In the genomic region with DNA sequence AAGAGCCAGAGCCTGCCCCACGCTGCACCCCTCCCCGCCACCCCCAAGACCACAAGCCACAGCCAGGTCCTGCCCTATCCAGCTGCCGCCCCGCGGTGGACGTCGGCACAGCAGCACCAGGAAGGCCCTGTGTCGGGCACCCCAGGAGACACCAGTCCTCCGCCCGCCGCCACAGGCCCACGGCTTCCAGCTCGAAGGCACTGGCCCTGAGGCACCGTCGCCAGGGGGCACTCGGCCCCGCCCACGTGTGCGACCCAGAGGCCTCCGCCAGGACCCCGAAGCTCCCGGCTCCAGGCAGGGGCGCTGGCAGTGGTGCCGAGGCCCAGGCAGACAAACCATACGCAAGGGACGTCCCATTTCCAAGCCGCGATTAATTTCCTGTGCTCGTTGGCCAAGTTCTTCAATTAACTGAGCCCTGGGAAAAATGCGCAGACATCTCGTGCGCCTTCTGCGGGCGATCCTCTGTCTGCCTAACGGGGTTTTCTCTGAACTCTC, we compare ENCODE assay signal across 13 cellular contexts. TPM values are rescaled to one million over a fixed set of nuclear protein-coding genes. Genes with fewer than 3 reads are reported as not detected.
DNase-seq lines count a peak whose midpoint lies in the region; ATAC-seq and TF ChIP-seq lines count a peak whose summit lies in the region.
"Had no signal": no experiment of that assay in that cellular context is flagged by ENCODE, and none has a peak within 500 bp of the region (broad histone marks: within the 10 kb centered on the region; RNA-seq: fewer than 3 reads in every experiment).

No MANE protein-coding gene starts in this region.

- H3K36me3 Mint-ChIP-seq in endothelial cell (ENCODE audit: low read depth, unreplicated experiment) = no peaks in the 10 kb centered on the region

- H3K4me3 Mint-ChIP-seq in endothelial cell (ENCODE audit: unreplicated experiment) = no peak overlapping the region
- H3K4me3 Mint-ChIP-seq: central memory CD8-positive, alpha-beta T cell; IgD-negative memory B cell had no signal

- no peaks in the 10 kb centered on the region for H3K9me3 ChIP-seq in PC-3 (ENCODE audit: low read length)
- H3K9me3 ChIP-seq: upper lobe of left lung had no signal

- intact Hi-C loops in left ventricle myocardium superior (cut with micrococcal nuclease) = no loop called here
- intact Hi-C loops in cardiac septum (cut with DNase I) = no loop called here
- intact Hi-C loops in PC-3 (cut with micrococcal nuclease) = no loop called here

- CTCF ChIA-PET in PC-3 (lab: Charles Lee) = interaction anchor here (0.9 kb wide), 1 partner anchor 11 kb away, joined by 4 read pairs; no protein-coding TSS in a partner anchor

- H3K27ac Mint-ChIP-seq in endothelial cell (ENCODE audit: unreplicated experiment) = no peak overlapping the region
- H3K27ac Mint-ChIP-seq: IgD-negative memory B cell had no signal

- H4K20me1 ChIP-seq in PC-3 (ENCODE audit: low read length) = no peaks in the 10 kb centered on the region

- H3K9me3 Mint-ChIP-seq in endothelial cell (ENCODE audit: unreplicated experiment) = no peaks in the 10 kb centered on the region
- H3K9me3 Mint-ChIP-seq: central memory CD8-positive, alpha-beta T cell; IgD-negative memory B cell had no signal

- peak; percentile 42 for DNase-seq in left ventricle myocardium superior
- no peak for DNase-seq in cardiac septum (ENCODE audit: low spot score)
- peak; percentile 29 for DNase-seq in PC-3
- no peak for DNase-seq in coronary artery (ENCODE audit: low spot score)
- peak; percentile 47 for DNase-seq in stimulated activated naive CD8-positive, alpha-beta T cell treated with anti-CD3 and anti-CD28 coated beads, Interleukin-15, Interleukin-2, amounts not matched to agents 100 U/mL and 50 U/mL, for 24 hours
- no peak for DNase-seq in NCI-H345 treated with DMSO at 0.1 percent for 48 hours (lab: John Stamatoyannopoulos, UW; ENCODE audit: unreplicated experiment)
- no peak for DNase-seq in endothelial cell (ENCODE audit: low spot score)
- DNase-seq: COR-L47 had no signal

- no peaks in the 10 kb centered on the region for H3K36me3 ChIP-seq in PC-3 (ENCODE audit: low read depth, low read length)
- H3K36me3 ChIP-seq: upper lobe of left lung had no signal

- no peaks in the 10 kb centered on the region for H3K4me1 Mint-ChIP-seq in endothelial cell (ENCODE audit: unreplicated experiment)
- H3K4me1 Mint-ChIP-seq: central memory CD8-positive, alpha-beta T cell had no signal

- H3K9ac ChIP-seq in PC-3 (ENCODE audit: low read length) = no peak overlapping the region

- peaks cover 40% of the 10 kb centered on the region for H3K27me3 ChIP-seq in PC-3 (ENCODE audit: low read length)

- TF ChIP-seq CTCF in PC-3 (conservative IDR thresholded peaks at IDR 0.05; ENCODE audit: low read depth, low read length) (peak; percentile 47), coronary artery (IDR thresholded peaks at IDR 0.05) (no peak), endothelial cell (IDR thresholded peaks at IDR 0.05; ENCODE audit: unreplicated experiment) (no peak)

- H3K4me2 ChIP-seq in PC-3 (ENCODE audit: low read length) = peak overlapping the region; percentile 86

- H3K27me3 Mint-ChIP-seq in endothelial cell (ENCODE audit: unreplicated experiment) = peaks cover 4% of the 10 kb centered on the region

- H3F3A ChIP-seq in PC-3 (ENCODE audit: low read length, unreplicated experiment) = no peaks in the 10 kb centered on the region

- peak overlapping the region; percentile 41 for H2AFZ ChIP-seq in PC-3 (ENCODE audit: low read length)

- ATAC-seq in left ventricle myocardium superior (peak; percentile 5), PC-3 (peak; percentile 59), GM18519 (IDR thresholded peaks at IDR 0.05; ENCODE audit: low FRiP score, unreplicated experiment) (no peak)
- peak; percentile 59 for ATAC-seq in stimulated activated naive CD8-positive, alpha-beta T cell treated with anti-CD3 and anti-CD28 coated beads, Interleukin-15, Interleukin-2, amounts not matched to agents 100 U/mL and 50 U/mL, for 24 hours

- H3K79me2 ChIP-seq in PC-3 (ENCODE audit: low read length) = no peaks in the 10 kb centered on the region

- BruUV-seq in PC-3 (replicated peaks; lab: Mats Ljungman, UMichigan) = no TSS peak

- no peak overlapping the region for H3K27ac ChIP-seq in PC-3 (ENCODE audit: low read length)
- peak overlapping the region in 1 of 2 donors; percentile 10 for H3K27ac ChIP-seq in coronary artery
- H3K27ac ChIP-seq: upper lobe of left lung had no signal

- no peaks in the 10 kb centered on the region for H3K9me2 ChIP-seq in PC-3 (replicated peaks; ENCODE audit: low read length)

- POLR2A ChIA-PET in PC-3 (lab: Charles Lee; ENCODE audit: unreplicated experiment) = no interaction called here

- H3K4me1 ChIP-seq in PC-3 (ENCODE audit: insufficient read depth, low read length) = peaks cover 11% of the 10 kb centered on the region

- H3K4me3 ChIP-seq in PC-3 (ENCODE audit: low read length) = no peak overlapping the region
- peak overlapping the region; percentile 66 for H3K4me3 ChIP-seq in coronary artery
- H3K4me3 ChIP-seq: upper lobe of left lung had no signal

RNA-seq across cellular contexts. Expression of gene KCNQ2, which starts 19.4 kb away (rescaled TPM):
- 0.52 TPM for total RNA-seq in left ventricle myocardium superior
- 0.86 TPM for total RNA-seq in cardiac septum
- total RNA-seq in PC-3 (2014; rRNA removed) = not detected in 2 replicates
- total RNA-seq in endothelial cell (ENCODE audit: unreplicated experiment) = 3.2 TPM
- total RNA-seq: glomerular endothelial cell had no signal

RNA-seq across cellular contexts. Expression of gene EEF1A2, which starts 45.8 kb away (rescaled TPM):
- 1,346 TPM for total RNA-seq in left ventricle myocardium superior
- total RNA-seq in cardiac septum = 1,211 TPM
- total RNA-seq in PC-3 (2014; rRNA removed) = 463 and 559 TPM in 2 replicates
- 0.31 TPM for total RNA-seq in endothelial cell (ENCODE audit: unreplicated experiment)

Comparison
In these comparisons a context has a peak if more than half of its experiments do, and no peak if none do; other contexts are left out.
1. DNase-seq: peak in left ventricle myocardium superior (single experiment), PC-3 (single experiment) and stimulated activated naive CD8-positive, alpha-beta T cell treated with anti-CD3 and anti-CD28 coated beads, Interleukin-15, Interleukin-2, amounts not matched to agents 100 U/mL and 50 U/mL, for 24 hours (single experiment); none in cardiac septum (single experiment), coronary artery (single experiment), NCI-H345 treated with DMSO at 0.1 percent for 48 hours (single experiment) and endothelial cell (single experiment).
2. RNA of gene EEF1A2, which starts 45.8 kb away (total RNA-seq): 1,346 TPM in left ventricle myocardium superior (single experiment), 1,211 TPM in cardiac septum (single experiment) and 463 to 559 TPM in PC-3; 0.31 TPM in endothelial cell (single experiment); every median in the first group is over 100 times any median in the second.